10 cellular contexts compared by ENCODE assay signal in genomic region chr12:116598341-116599284, GRCh38. TPM values are rescaled to one million over a fixed set of nuclear protein-coding genes. Genes with fewer than 3 reads are reported as not detected.
DNase-seq lines count a peak whose midpoint lies in the region; ATAC-seq, FAIRE-seq and TF ChIP-seq lines count a peak whose summit lies in the region.
"Had no signal": no experiment of that assay in that cellular context is flagged by ENCODE, and none has a peak within 500 bp of the region (broad histone marks: within the 10 kb centered on the region; RNA-seq: fewer than 3 reads in every experiment).

No MANE protein-coding gene starts in this region.

- H3K9me3 ChIP-seq in HCT116 (ENCODE audit: control insufficient read depth in 1 of 2, insufficient read depth in 1 of 2, low read depth in 1 of 2, low read length in 2 of 2) (no peaks in the 10 kb centered on the region), astrocyte (ENCODE audit: insufficient read depth, low read depth, low read length) (no peaks in the 10 kb centered on the region), HepG2 (ENCODE audit: low read length) (no peaks in the 10 kb centered on the region), smooth muscle cell (replicated peaks; ENCODE audit: low read depth) (no peaks in the 10 kb centered on the region)

- H3K9me3 Mint-ChIP-seq in astrocyte (ENCODE audit: unreplicated experiment), result peaks cover 3% of the 10 kb centered on the region
- H3K9me3 Mint-ChIP-seq: activated T-helper 1 cell treated with anti-CD3 and anti-CD28 coated beads, Interleukin-12 subunit alpha, Interleukin-12 subunit beta, Interleukin-2, Interleukin-4 antibody, amounts not matched to agents 30 ng/mL and 10 ng/mL and 1 ng/mL, durations not matched to agents 14 hours and 24 hours and 36 hours had no signal

- WGBS in HepG2 (ENCODE audit: low lambda C conversion rate), result 37% methylated on average over 22 of the region's 22 CpGs
- 54% methylated on average over 22 of the region's 22 CpGs for WGBS in smooth muscle cell (ENCODE audit: low lambda C conversion rate)

- BruUV-seq in HCT116 (replicated peaks; lab: Mats Ljungman, UMichigan) (no TSS peak), HepG2 (replicated peaks; lab: Mats Ljungman, UMichigan) (no TSS peak)

- RAD21 ChIA-PET in HCT116 (lab: Charles Lee; ENCODE audit: low non-redundant PET in 1 of 2, low total read pairs in 2 of 2, uncharacterized antibody in 2 of 2, unreplicated experiment in 2 of 2), result interaction anchor here in 1 of 2 experiments (0.5 kb wide), 1 partner anchor 92 kb away, joined by 4 read pairs; no protein-coding TSS in a partner anchor

- ATAC-seq in HCT116 (no peak), HepG2 (peak; percentile 56; the same call in 2 of the 3 replicates)

- intact Hi-C loops in HCT116 (cut with micrococcal nuclease) (loop anchor here (2.0 kb wide), 2 partner anchors 322 to 458 kb away; partner anchors contain the start of gene MED13L), HepG2 (cut with micrococcal nuclease; ENCODE audit: unreplicated experiment) (no loop called here)

- no peak overlapping the region for H3K4me3 ChIP-seq in HCT116 (replicated peaks in 1 of 2; ENCODE audit: low read depth in 1 of 2, low read length in 2 of 2)
- H3K4me3 ChIP-seq in astrocyte (ENCODE audit: insufficient read depth, low read depth, low read length), result no peak overlapping the region
- H3K4me3 ChIP-seq in HepG2 (replicated peaks in 1 of 3; ENCODE audit: insufficient read depth in 1 of 3, low read depth in 2 of 3, low read length in 3 of 3), result no peak overlapping the region
- H3K4me3 ChIP-seq in smooth muscle cell, result peak overlapping the region; percentile 42

- H2AFZ ChIP-seq in HCT116 (ENCODE audit: low read depth, low read length, poor library complexity, severe bottlenecking) (no peak overlapping the region), astrocyte (ENCODE audit: low read depth, low read length) (peak overlapping the region; percentile 93), HepG2 (ENCODE audit: low read length) (no peak overlapping the region), smooth muscle cell (ENCODE audit: low read depth) (peak overlapping the region; percentile 98)

- H3K9me2 ChIP-seq in HCT116 (ENCODE audit: insufficient read depth), result no peaks in the 10 kb centered on the region

- H3K4me1 ChIP-seq in HCT116 (ENCODE audit: control insufficient read depth in 1 of 2, insufficient read depth in 2 of 2, low read length in 2 of 2), result peaks cover 20 to 48% of the 10 kb centered on the region in 2 experiments
- peaks cover 22% of the 10 kb centered on the region for H3K4me1 ChIP-seq in astrocyte (ENCODE audit: insufficient read depth, low read length)
- peaks cover 21% of the 10 kb centered on the region for H3K4me1 ChIP-seq in HepG2 (ENCODE audit: insufficient read depth, low read length)
- peaks cover 16% of the 10 kb centered on the region for H3K4me1 ChIP-seq in smooth muscle cell (ENCODE audit: low read depth)

- H4K20me1 ChIP-seq in HCT116 (ENCODE audit: insufficient read depth), result no peaks in the 10 kb centered on the region
- no peaks in the 10 kb centered on the region for H4K20me1 ChIP-seq in astrocyte (ENCODE audit: insufficient read depth, low read length)
- no peaks in the 10 kb centered on the region for H4K20me1 ChIP-seq in HepG2 (ENCODE audit: insufficient read depth, low read length)
- H4K20me1 ChIP-seq in smooth muscle cell (ENCODE audit: low read depth), result no peaks in the 10 kb centered on the region

- in situ Hi-C loops in HepG2 (cut with HindIII; ENCODE audit: extremely low pct_ligation_motif_present, low pct_unique_long_range_greater_than_20kb), result loop anchor here (5.0 to 10.0 kb wide), 2 partner anchors 321 to 604 kb away; partner anchors contain the start of gene MED13L

- FAIRE-seq in astrocyte (lab: Jason Lieb, UNC) (no peak), HepG2 (lab: Jason Lieb, UNC) (no peak)

- H3K36me3 ChIP-seq in HCT116 (ENCODE audit: control insufficient read depth in 1 of 2, insufficient read depth in 2 of 2, low read length in 2 of 2) (no peaks in the 10 kb centered on the region), astrocyte (ENCODE audit: insufficient read depth, low read length) (no peaks in the 10 kb centered on the region), HepG2 (replicated peaks in 1 of 2; ENCODE audit: control insufficient read depth in 1 of 2, insufficient read depth in 2 of 2, low read length in 2 of 2) (no peaks in the 10 kb centered on the region), smooth muscle cell (ENCODE audit: low read depth) (no peaks in the 10 kb centered on the region)

- H3K27ac Mint-ChIP-seq in astrocyte (ENCODE audit: unreplicated experiment), result peak overlapping the region; percentile 76
- H3K27ac Mint-ChIP-seq: activated T-helper 1 cell treated with anti-CD3 and anti-CD28 coated beads, Interleukin-12 subunit alpha, Interleukin-12 subunit beta, Interleukin-2, Interleukin-4 antibody, amounts not matched to agents 30 ng/mL and 10 ng/mL and 1 ng/mL, durations not matched to agents 14 hours and 24 hours and 36 hours had no signal

- no peak for TF ChIP-seq EP300 in HepG2 (IDR thresholded peaks at IDR 0.05; ENCODE audit: low read depth in 2 of 2, low read length in 2 of 2)
- TF ChIP-seq EP300 in HepG2 (CRISPR knock-in tag; IDR thresholded peaks at IDR 0.05; ENCODE audit: borderline replicate concordance), result no peak

- H3K9ac ChIP-seq in HCT116 (ENCODE audit: low read length) (no peak overlapping the region), astrocyte (ENCODE audit: low read length) (peak overlapping the region; percentile 74), HepG2 (ENCODE audit: insufficient read depth, low read depth, low read length) (no peak overlapping the region), smooth muscle cell (ENCODE audit: low read depth) (peak overlapping the region; percentile 62)

- H3K27me3 Mint-ChIP-seq in astrocyte (ENCODE audit: low read depth, unreplicated experiment), result peaks cover 7% of the 10 kb centered on the region

- no peak for TF ChIP-seq CTCF in HCT116 (IDR thresholded peaks at IDR 0.05 in 2 of 3, conservative IDR thresholded peaks at IDR 0.05 in 1 of 3; ENCODE audit: borderline replicate concordance in 1 of 3, insufficient read depth in 1 of 3, low read depth in 2 of 3, low read length in 2 of 3)
- no peak for TF ChIP-seq CTCF in astrocyte (IDR thresholded peaks at IDR 0.05; ENCODE audit: insufficient read depth, low read depth, low read length)
- no peak for TF ChIP-seq CTCF in HepG2 (CRISPR knock-in tag; IDR thresholded peaks at IDR 0.05)
- TF ChIP-seq CTCF in smooth muscle cell (IDR thresholded peaks at IDR 0.05; ENCODE audit: borderline replicate concordance, insufficient read depth, poor library complexity, severe bottlenecking), result no peak

- H3K4me2 ChIP-seq in HCT116 (ENCODE audit: low read length) (peak overlapping the region; percentile 14), astrocyte (ENCODE audit: low read length) (peak overlapping the region; percentile 84), HepG2 (ENCODE audit: low read depth, low read length) (peak overlapping the region; percentile 64), smooth muscle cell (peak overlapping the region; percentile 89)

- DNase-seq in HCT116 (ENCODE audit: low read depth, low spot score), result no peak
- no peak for DNase-seq in astrocyte (ENCODE audit: low read depth)
- DNase-seq in HepG2 (ENCODE audit: low spot score), result no peak
- DNase-seq in smooth muscle cell (lab: John Stamatoyannopoulos, UW; ENCODE audit: unreplicated experiment), result no peak
- DNase-seq in activated CD4-positive, alpha-beta T cell treated with anti-CD3 and anti-CD28 coated beads for 4 hours, result no peak
- DNase-seq in MV-4-11 (lab: John Stamatoyannopoulos, UW), result no peak
- DNase-seq in NCI-H2171 treated with DMSO at 0.1 percent for 48 hours (lab: John Stamatoyannopoulos, UW), result no peak
- no peak for DNase-seq in NCI-H1930 (lab: John Stamatoyannopoulos, UW)
- DNase-seq: NCI-H146 had no signal

- H3K79me2 ChIP-seq in HCT116 (ENCODE audit: insufficient read depth, low read length) (no peaks in the 10 kb centered on the region), astrocyte (ENCODE audit: insufficient read depth, low read length) (no peaks in the 10 kb centered on the region), HepG2 (ENCODE audit: insufficient read depth, low read length) (no peaks in the 10 kb centered on the region), smooth muscle cell (ENCODE audit: low read depth) (no peaks in the 10 kb centered on the region)

- H3F3A ChIP-seq in smooth muscle cell (ENCODE audit: low read depth), result peaks cover 16% of the 10 kb centered on the region

- no peak overlapping the region for H3K4me3 Mint-ChIP-seq in astrocyte (ENCODE audit: unreplicated experiment)
- H3K4me3 Mint-ChIP-seq: activated T-helper 1 cell treated with anti-CD3 and anti-CD28 coated beads, Interleukin-12 subunit alpha, Interleukin-12 subunit beta, Interleukin-2, Interleukin-4 antibody, amounts not matched to agents 30 ng/mL and 10 ng/mL and 1 ng/mL, durations not matched to agents 14 hours and 24 hours and 36 hours had no signal

- no peaks in the 10 kb centered on the region for H3K36me3 Mint-ChIP-seq in astrocyte (ENCODE audit: low read depth, unreplicated experiment)

- TF ChIP-seq POLR2A in HCT116 (IDR thresholded peaks at IDR 0.05; ENCODE audit: borderline replicate concordance, extremely low read depth, insufficient read depth, insufficient read length), result no peak
- no peak for TF ChIP-seq POLR2A in HepG2 (IDR thresholded peaks at IDR 0.05; ENCODE audit: insufficient read depth in 1 of 2, low read depth in 2 of 2, low read length in 2 of 2)

- CTCF ChIA-PET in HCT116 (lab: Charles Lee), result interaction anchor here (3.5 kb wide), 1 partner anchor 457 kb away, joined by 12 read pairs; no protein-coding TSS in a partner anchor
- CTCF ChIA-PET in HepG2 (lab: Yijun Ruan, JAX; ENCODE audit: low intra/inter-chr PET ratio, low total read pairs), result no interaction called here

- no peak overlapping the region; the same call in 1 of the 2 replicates for H3K27ac ChIP-seq in HCT116 (ENCODE audit: low read depth, low read length)
- no peak overlapping the region for H3K27ac ChIP-seq in astrocyte (ENCODE audit: low read depth, low read length)
- no peak overlapping the region for H3K27ac ChIP-seq in HepG2 (ENCODE audit: extremely low read length, insufficient read depth, low read length)
- peak overlapping the region; percentile 79 for H3K27ac ChIP-seq in smooth muscle cell (ENCODE audit: low read depth)

- H3K27me3 ChIP-seq in HCT116 (ENCODE audit: insufficient read depth, low read length), result no peaks in the 10 kb centered on the region
- H3K27me3 ChIP-seq in astrocyte (ENCODE audit: insufficient read depth, low read length), result no peaks in the 10 kb centered on the region
- peaks cover 0 to 5% of the 10 kb centered on the region in 2 experiments; a peak in 1 of 5 replicates for H3K27me3 ChIP-seq in HepG2 (ENCODE audit: control insufficient read depth in 1 of 2, insufficient read depth in 2 of 2, low read length in 2 of 2)
- H3K27me3 ChIP-seq in smooth muscle cell (ENCODE audit: low read depth), result no peaks in the 10 kb centered on the region

- peaks cover 12% of the 10 kb centered on the region for H3K4me1 Mint-ChIP-seq in astrocyte (ENCODE audit: low read depth, unreplicated experiment)

- POLR2A ChIA-PET in HCT116 (lab: Charles Lee) (no interaction called here), HepG2 (lab: Yijun Ruan, JAX) (no interaction called here)

- TF ChIP-seq RAD21 in HCT116 (IDR thresholded peaks at IDR 0.05; ENCODE audit: low read depth) (no peak; the same call in 1 of the 2 replicates), HepG2 (CRISPR knock-in tag; IDR thresholded peaks at IDR 0.05) (no peak)

RNA-seq across cellular contexts. Expression of gene MAP1LC3B2, which starts 39.4 kb away (rescaled TPM):
- total RNA-seq in HCT116 (2021; ENCODE audit: unreplicated experiment) (4.7 TPM), astrocyte (5.2 and 5.8 TPM in 2 replicates), HepG2 (2016; rRNA removed; fragmentation: Illumina TruSeq; extraction: Trizol) (0.60 and 0.70 TPM in 2 replicates), smooth muscle cell (0.31 and 2.5 TPM in 2 replicates)
- polyA plus RNA-seq in HCT116 (2012), result 12.0 and 15.5 TPM in 2 replicates
- 0.62 TPM in 1 of 2 replicates, not detected in the other for total RNA-seq in HepG2 (2016; cell fraction: cytosol; rRNA removed; fragmentation: Illumina TruSeq; extraction: Trizol; ENCODE audit: low read depth)
- total RNA-seq in HepG2 (2016; cell fraction: insoluble cytoplasmic fraction; rRNA removed; fragmentation: Illumina TruSeq; extraction: Trizol), result 0.84 and 0.98 TPM in 2 replicates
- total RNA-seq in HepG2 (2016; cell fraction: membrane; rRNA removed; fragmentation: Illumina TruSeq; extraction: Trizol), result not detected in 2 replicates
- 0.81 TPM in 1 of 2 replicates, not detected in the other for total RNA-seq in HepG2 (2016; cell fraction: nucleus; rRNA removed; fragmentation: Illumina TruSeq; extraction: Trizol)
- polyA plus RNA-seq in HepG2 (2011; rRNA removed) (2.1 and 2.2 TPM in 2 replicates), smooth muscle cell (3.9 and 4.2 TPM in 2 replicates)
- polyA plus RNA-seq in HepG2 (2011; cell fraction: cytosol; rRNA removed), result 0.27 and 1.1 TPM in 2 replicates
- 0.38 TPM in 1 of 2 replicates, not detected in the other for polyA plus RNA-seq in HepG2 (2011; cell fraction: nucleus; rRNA removed)
- 6.8 and 8.0 TPM in 2 replicates for polyA plus RNA-seq in HepG2 (2012)
- polyA plus RNA-seq in HepG2 (2016; cell fraction: cytosol; fragmentation: Illumina TruSeq; extraction: Trizol; ENCODE audit: low read depth), result 0.40 and 1.3 TPM in 2 replicates
- 2.8 and 3.3 TPM in 2 replicates for polyA plus RNA-seq in HepG2 (2016; cell fraction: insoluble cytoplasmic fraction; fragmentation: Illumina TruSeq; extraction: Trizol; ENCODE audit: low read depth)
- 0.83 and 1.4 TPM in 2 replicates for polyA plus RNA-seq in HepG2 (2016; cell fraction: membrane; fragmentation: Illumina TruSeq; extraction: Trizol; ENCODE audit: low read depth)
- 1.6 and 1.9 TPM in 2 replicates for polyA plus RNA-seq in HepG2 (2016; cell fraction: nucleus; fragmentation: Illumina TruSeq; extraction: Trizol; ENCODE audit: insufficient read depth, low read depth)
- 0.46 and 0.84 TPM in 2 replicates for polyA minus RNA-seq in HepG2 (2011; rRNA and poly(A)+ RNA removed; ENCODE audit: low replicate concordance)
- not detected in 2 replicates for polyA minus RNA-seq in HepG2 (2011; cell fraction: cytosol; rRNA and poly(A)+ RNA removed)
- not detected in 2 replicates for polyA minus RNA-seq in HepG2 (2011; cell fraction: nucleus; rRNA and poly(A)+ RNA removed)

Comparison
In these comparisons a context has a peak if more than half of its experiments do, and no peak if none do; other contexts are left out.
1. H2AFZ ChIP-seq: peak in astrocyte (single experiment) and smooth muscle cell (single experiment); none in HCT116 (single experiment) and HepG2 (single experiment).
2. H3K4me2 ChIP-seq: peak in every context shown above with its lines; median percentile 89 in smooth muscle cell; 84 in astrocyte; 64 in HepG2; 14 in HCT116.
3. H3K9ac ChIP-seq: peak in astrocyte (single experiment) and smooth muscle cell (single experiment); none in HCT116 (single experiment) and HepG2 (single experiment).